ENCODE assay signal across 21 cellular contexts in genomic region chr19:18218159-18218558, GRCh38.
"Had no signal": no experiment of that assay in that cellular context is flagged by ENCODE, and none has a peak within 500 bp of the region (broad histone marks: within the 10 kb centered on the region; RNA-seq: fewer than 3 reads in every experiment).

No MANE protein-coding gene starts in this region.

- H3K36me3 ChIP-seq: SJCRH30 had no signal

- H3K27ac ChIP-seq: RWPE1, SJCRH30 had no signal

- H3K9me3 ChIP-seq: MG63, SJCRH30 had no signal

- DNase-seq: Karpas-422; KG1; MG63; NCI-H1092; NCI-H1436; NCI-H187; NCI-H2029; NCI-H2081 treated with DMSO at 0.1 percent for 48 hours; NCI-H2171 treated with DMSO at 0.1 percent for 48 hours; NCI-H345; NCI-H524; NCI-H526 treated with DMSO at 0.1 percent for 48 hours; NCI-H748 treated with DMSO at 0.1 percent for 48 hours; NK-92 treated with Interleukin-12 subunit alpha and Interleukin-12 subunit beta, amount 100 ng/mL, for 24 hours; PC-3; SHP77; SJCRH30; T-helper 1 cell had no signal

- H3K4me3 ChIP-seq: MG63, SJCRH30 had no signal

- ATAC-seq: Panc1, PC-3, SK-N-SH treated with all-trans-retinoic acid at 6 μM for 48 hours had no signal

- H3K4me1 ChIP-seq: SJCRH30 had no signal

- H3K27me3 ChIP-seq: MG63, SJCRH30 had no signal
